In the genomic region with DNA sequence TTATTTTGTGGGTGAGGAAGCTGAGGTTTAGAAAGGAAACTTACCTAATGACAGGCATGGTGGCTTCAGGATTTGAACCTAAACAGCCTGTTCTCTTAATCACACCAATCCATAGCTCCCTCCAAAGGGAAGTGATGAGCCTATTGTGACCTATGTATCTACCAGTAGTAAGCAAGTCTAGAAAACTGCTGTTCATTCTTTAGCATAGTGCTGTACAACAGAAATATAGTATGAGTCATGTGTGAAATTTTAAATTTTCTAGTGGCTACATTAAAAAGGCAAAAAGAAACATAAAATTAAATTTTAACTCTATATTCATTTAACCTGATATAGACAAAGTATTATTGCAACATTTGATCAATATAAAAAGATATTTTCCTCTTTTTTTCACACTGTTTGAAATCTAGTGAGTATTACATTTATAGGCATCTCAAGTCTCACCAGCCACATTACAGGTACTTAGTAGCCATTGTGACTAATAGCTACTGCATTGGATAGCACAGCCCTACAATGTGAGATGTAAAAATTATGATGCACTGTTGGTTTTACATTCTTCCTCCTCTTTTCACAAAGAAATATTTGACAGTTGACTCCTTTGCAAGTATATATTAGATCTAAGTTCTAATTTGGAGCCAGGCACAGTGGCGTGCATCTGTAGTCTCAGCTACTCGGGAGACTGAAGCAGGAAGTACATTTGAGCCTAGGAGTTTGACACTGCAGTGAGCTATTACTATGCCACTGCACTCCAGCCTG, we compare ENCODE assay signal across 18 cellular contexts.
DNase-seq lines count a peak whose midpoint lies in the region; ATAC-seq and TF ChIP-seq lines count a peak whose summit lies in the region.
"Had no signal": no experiment of that assay in that cellular context is flagged by ENCODE, and none has a peak within 500 bp of the region (broad histone marks: within the 10 kb centered on the region; RNA-seq: fewer than 3 reads in every experiment).

No MANE protein-coding gene starts in this region.

- TF ChIP-seq CTCF in AG10803 (conservative IDR thresholded peaks at IDR 0.05; ENCODE audit: low read length) (no peak), fibroblast of mammary gland (conservative IDR thresholded peaks at IDR 0.05; ENCODE audit: control insufficient read depth, insufficient read depth, low read depth, low read length) (no peak)

- DNase-seq in AG10803 (ENCODE audit: low read depth) (peak; percentile 16), HCEC 1CT (peak; percentile 68), SW480 (ENCODE audit: low spot score) (peak; percentile 6), fibroblast of mammary gland (ENCODE audit: low read depth) (peak; percentile 68), glomerular visceral epithelial cell (ENCODE audit: extremely low spot score) (no peak)
- DNase-seq: activated CD8-positive, alpha-beta memory T cell treated with anti-CD3 and anti-CD28 coated beads, Interleukin-2, amount 50 U/mL, for 48 hours; activated naive CD4-positive, alpha-beta T cell treated with Interleukin-2 at 50 U/mL for 16 hours; C1 segment of cervical spinal cord; DMS 273 treated with DMSO at 0.1 percent for 48 hours; effector memory CD8-positive, alpha-beta T cell; NCI-H69; RPMI8226; stimulated activated CD4-positive, alpha-beta T cell treated with anti-CD3 and anti-CD28 coated beads, Interleukin-4, amount 100 ng/mL, for 4 hours; thyroid gland had no signal

- ATAC-seq in GM21717 (IDR thresholded peaks at IDR 0.05; ENCODE audit: unreplicated experiment) = no peak
- ATAC-seq in GM21515 (IDR thresholded peaks at IDR 0.05; ENCODE audit: unreplicated experiment) = no peak
- ATAC-seq: effector memory CD8-positive, alpha-beta T cell; left lobe of liver had no signal

- H3K4me3 ChIP-seq in AG10803 (ENCODE audit: low read length) = no peak overlapping the region
- no peak overlapping the region for H3K4me3 ChIP-seq in fibroblast of mammary gland (ENCODE audit: control insufficient read depth, low read depth, low read length)
- H3K4me3 ChIP-seq: skin epidermis, thyroid gland had no signal
